7 cellular contexts compared by ENCODE assay signal in genomic region chr15:49188933-49189332, GRCh38.
"Had no signal": no experiment of that assay in that cellular context is flagged by ENCODE, and none has a peak within 500 bp of the region (broad histone marks: within the 10 kb centered on the region; RNA-seq: fewer than 3 reads in every experiment).

No MANE protein-coding gene starts in this region.

- FAIRE-seq: G401.6, GM12878, GM12891, GM12892, GM18507 had no signal

- DNase-seq: GDM1, GF-D8 had no signal

- ATAC-seq: GM12878 had no signal

- H3K4me3 ChIP-seq: GM12878 had no signal
